In genomic region chr5:10583663-10584572, GRCh38 we compare ENCODE assay signal across 11 cellular contexts. TPM values are rescaled to one million over a fixed set of nuclear protein-coding genes. Genes with fewer than 3 reads are reported as not detected.
DNase-seq lines count a peak whose midpoint lies in the region; ATAC-seq and TF ChIP-seq lines count a peak whose summit lies in the region.
"Had no signal": no experiment of that assay in that cellular context is flagged by ENCODE, and none has a peak within 500 bp of the region (broad histone marks: within the 10 kb centered on the region; RNA-seq: fewer than 3 reads in every experiment).

No MANE protein-coding gene starts in this region.

- no peak for TF ChIP-seq CTCF in psoas muscle (IDR thresholded peaks at IDR 0.05)
- no peak for TF ChIP-seq CTCF in GM20000 (IDR thresholded peaks at IDR 0.05; ENCODE audit: extremely low read depth, missing control alignments)

- intact Hi-C loops in psoas muscle (cut with DNase I): no loop called here

- H3K4me1 ChIP-seq in SJCRH30: peaks cover 16% of the 10 kb centered on the region
- peaks cover 8% of the 10 kb centered on the region for H3K4me1 ChIP-seq in psoas muscle
- H3K4me1 ChIP-seq: adrenal gland, transverse colon had no signal

- H3K4me3 ChIP-seq in SJCRH30 (no peak overlapping the region), psoas muscle (peak overlapping the region; percentile 13)
- H3K4me3 ChIP-seq: adrenal gland, transverse colon had no signal

- peak; percentile 64 to 78 (median 68) for ATAC-seq in psoas muscle
- no peak for ATAC-seq in GM18498 (IDR thresholded peaks at IDR 0.05; ENCODE audit: unreplicated experiment)
- no peak for ATAC-seq in GM19351 (IDR thresholded peaks at IDR 0.05; ENCODE audit: unreplicated experiment)

- no peaks in the 10 kb centered on the region for H3K27me3 ChIP-seq in SJCRH30
- no peaks in the 10 kb centered on the region for H3K27me3 ChIP-seq in psoas muscle (ENCODE audit: insufficient read depth in 3 of 3, low read length in 2 of 3)

- DNase-seq in NCI-H2081 (lab: John Stamatoyannopoulos, UW): peak; percentile 55 to 80
- no peak for DNase-seq in NCI-H2081 treated with DMSO at 0.1 percent for 48 hours (lab: John Stamatoyannopoulos, UW)
- peak; percentile 86 for DNase-seq in LHCN-M2 (ENCODE audit: low read depth)
- peak; percentile 54 to 73 for DNase-seq in SJCRH30
- no peak for DNase-seq in psoas muscle
- DNase-seq in GM20000 (ENCODE audit: low spot score): no peak
- DNase-seq: MV-4-11, transverse colon had no signal

- peak overlapping the region; percentile 57 for H3K27ac ChIP-seq in SJCRH30
- peak overlapping the region; percentile 58 for H3K27ac ChIP-seq in psoas muscle
- H3K27ac ChIP-seq: adrenal gland, transverse colon had no signal

- H3K9me3 ChIP-seq in SJCRH30 (replicated peaks) (no peaks in the 10 kb centered on the region), psoas muscle (no peaks in the 10 kb centered on the region)
- H3K9me3 ChIP-seq: adrenal gland, transverse colon had no signal

- H3K36me3 ChIP-seq in SJCRH30 (no peaks in the 10 kb centered on the region), psoas muscle (ENCODE audit: insufficient read depth in 1 of 2, low read depth in 1 of 2) (no peaks in the 10 kb centered on the region)
- H3K36me3 ChIP-seq: adrenal gland, transverse colon had no signal

- 10 to 14% (median 10%) methylated on average over 13 of the region's 13 CpGs for WGBS in psoas muscle, 3 donors

RNA-seq across cellular contexts. Expression of gene ANKRD33B, which starts 20.0 kb away (rescaled TPM):
- 0.06 and 0.46 TPM in 2 replicates for total RNA-seq in LHCN-M2 (2014; rRNA removed)
- polyA plus RNA-seq in LHCN-M2 (2012): 0.47 TPM
- 3.5 and 4.0 TPM in 2 replicates for total RNA-seq in SJCRH30 (2014; rRNA removed; shearing (Covaris generic))
- 10 to 100 TPM in 1 of 4 donors, 1 to 10 TPM in 3; 2.1 to 32.7 (median 8.3) TPM for total RNA-seq in psoas muscle
- 10 to 100 TPM in 1 of 3 donors, 1 to 10 TPM in 2; 1.4 to 14.1 (median 5.0) TPM for polyA plus RNA-seq in psoas muscle

Comparison
In these comparisons a context has a peak if more than half of its experiments do, and no peak if none do; other contexts are left out.
1. DNase-seq: peak in NCI-H2081 (2 of 2), LHCN-M2 (single experiment) and SJCRH30 (2 of 2); none in NCI-H2081 treated with DMSO at 0.1 percent for 48 hours (single experiment), psoas muscle (0 of 2) and GM20000 (single experiment).
2. ATAC-seq: peak in psoas muscle (4 of 4); none in GM18498 (single experiment) and GM19351 (single experiment).